ENCODE assay signal across 8 cellular contexts in the genomic region with DNA sequence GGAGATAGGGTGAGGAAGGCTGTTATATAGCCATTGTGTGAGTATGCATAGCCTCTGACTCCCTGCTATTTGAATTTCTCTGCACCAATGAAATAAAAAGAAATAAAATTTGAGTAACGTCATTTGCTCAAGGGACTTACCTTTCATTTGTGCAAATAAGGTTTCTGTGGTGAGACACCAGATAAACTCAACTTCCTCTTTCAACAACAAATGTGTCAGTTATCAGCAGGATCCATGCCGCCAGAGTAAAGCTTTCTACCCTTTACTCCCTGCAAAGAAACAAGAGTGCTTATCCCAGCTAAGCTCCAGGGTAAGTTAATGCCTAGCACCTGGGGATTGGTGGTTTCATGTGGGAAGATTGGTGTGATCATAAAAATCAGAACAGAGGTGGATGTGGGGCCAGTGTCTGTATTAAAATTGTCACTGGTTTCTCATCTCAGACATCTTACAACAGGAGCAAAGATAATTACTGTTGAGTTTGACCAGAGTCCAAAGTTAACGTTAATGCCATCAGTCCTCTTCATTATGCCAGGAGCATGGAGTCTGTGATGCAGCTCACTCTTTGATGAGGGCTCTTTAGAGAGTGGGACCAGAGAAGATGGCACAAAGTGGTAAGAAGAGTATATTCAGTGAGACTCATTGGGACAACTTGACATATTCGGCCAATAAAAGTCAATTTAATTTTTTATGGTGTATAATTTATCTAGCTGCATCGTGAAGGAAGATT. TPM values are rescaled to one million over a fixed set of nuclear protein-coding genes. Genes with fewer than 3 reads are reported as not detected.
A peak's percentile ranks its signal among the peaks of the same experiment; 100 is the strongest.
DNase-seq lines count a peak whose midpoint lies in the region; ATAC-seq and TF ChIP-seq lines count a peak whose summit lies in the region.
"Had no signal": no experiment of that assay in that cellular context is flagged by ENCODE, and none has a peak within 500 bp of the region (broad histone marks: within the 10 kb centered on the region; RNA-seq: fewer than 3 reads in every experiment).

A gene with protein sequence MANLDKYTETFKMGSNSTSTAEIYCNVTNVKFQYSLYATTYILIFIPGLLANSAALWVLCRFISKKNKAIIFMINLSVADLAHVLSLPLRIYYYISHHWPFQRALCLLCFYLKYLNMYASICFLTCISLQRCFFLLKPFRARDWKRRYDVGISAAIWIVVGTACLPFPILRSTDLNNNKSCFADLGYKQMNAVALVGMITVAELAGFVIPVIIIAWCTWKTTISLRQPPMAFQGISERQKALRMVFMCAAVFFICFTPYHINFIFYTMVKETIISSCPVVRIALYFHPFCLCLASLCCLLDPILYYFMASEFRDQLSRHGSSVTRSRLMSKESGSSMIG (plus strand): TSS at position 206 of the 727 bp plus-strand sequence. CDS start 15,130 bp downstream, outside the sequence.

- TF ChIP-seq POLR2A in GM19099 (IDR thresholded peaks at IDR 0.05; ENCODE audit: extremely low read depth, insufficient read length, low read depth): peak; percentile 73

- H3K36me3 ChIP-seq in mesendoderm (ENCODE audit: control insufficient read depth, insufficient read depth, low read length): no peaks in the 10 kb centered on the region

- no peak within 1 kb of the TSS for H2AK5ac ChIP-seq in mesendoderm (ENCODE audit: low read length)

- H3K27ac ChIP-seq in mesendoderm (ENCODE audit: low read depth, low read length): no peak within 1 kb of the TSS

- no peak within 1 kb of the TSS for H3K23ac ChIP-seq in mesendoderm (ENCODE audit: low read length)

- H3K4me2 ChIP-seq in mesendoderm (ENCODE audit: low read length): no peak within 1 kb of the TSS

- no peak within 1 kb of the TSS for H3K56ac ChIP-seq in mesendoderm (ENCODE audit: low read length)

- no peak within 1 kb of the TSS for H3K18ac ChIP-seq in mesendoderm (ENCODE audit: low read length)

- H3K4me3 ChIP-seq in mesendoderm (ENCODE audit: low read length): no peak within 1 kb of the TSS

- H3K27me3 Mint-ChIP-seq in T-cell: peaks cover 0 to 8% of the 10 kb centered on the region in 2 donors
- H3K27me3 Mint-ChIP-seq in naive thymus-derived CD8-positive, alpha-beta T cell: no peaks in the 10 kb centered on the region

- no peak within 1 kb of the TSS for H2BK120ac ChIP-seq in mesendoderm (ENCODE audit: low read depth, low read length)

- H3K4me3 Mint-ChIP-seq in T-cell: peak within 1 kb of the TSS; percentile 78 to 99 (median 95)
- H3K4me3 Mint-ChIP-seq in naive thymus-derived CD8-positive, alpha-beta T cell: peak within 1 kb of the TSS; percentile 93 to 99 (median 96)

- H2BK5ac ChIP-seq in mesendoderm (ENCODE audit: low read length): no peak within 1 kb of the TSS

- peak within 1 kb of the TSS; percentile 92 to 99 for H3K27ac Mint-ChIP-seq in T-cell
- H3K27ac Mint-ChIP-seq in naive thymus-derived CD8-positive, alpha-beta T cell: peak within 1 kb of the TSS; percentile 93 to 99 (median 99)

- WGBS in mesendoderm (ENCODE audit: extremely low coverage, insufficient coverage, low lambda C conversion rate): no CpG with 5 or more reads among the region's 5 CpGs

- H2BK15ac ChIP-seq in mesendoderm (replicated peaks; ENCODE audit: low read depth): no peak within 1 kb of the TSS

- H4K8ac ChIP-seq in mesendoderm (ENCODE audit: low read depth, low read length): no peak within 1 kb of the TSS

- H3K4ac ChIP-seq in mesendoderm (ENCODE audit: low read depth, low read length): no peak within 1 kb of the TSS

- H3K9me3 Mint-ChIP-seq in T-cell: no peaks in the 10 kb centered on the region
- H3K9me3 Mint-ChIP-seq in naive thymus-derived CD8-positive, alpha-beta T cell: no peaks in the 10 kb centered on the region

- H3K79me1 ChIP-seq in mesendoderm (ENCODE audit: low read length): no peaks in the 10 kb centered on the region

- DNase-seq in T-cell: peak in 31 of 34 experiments; percentile 6 to 59 (median 34)
- DNase-seq in naive thymus-derived CD8-positive, alpha-beta T cell: peak in 9 of 10 donors; percentile 18 to 79 (median 55)
- no peak for DNase-seq in C1 segment of cervical spinal cord (lab: John Stamatoyannopoulos, UW)
- no peak for DNase-seq in mesendoderm
- DNase-seq in AG08395 (ENCODE audit: low spot score): no peak

- peak; percentile 82 for ATAC-seq in HG02943 (IDR thresholded peaks at IDR 0.05; ENCODE audit: low read depth, unreplicated experiment)
- peak; percentile 85 to 91 (median 90) for ATAC-seq in T-cell (replicated peaks in 1 of 4)
- peak; percentile 90 to 91 for ATAC-seq in naive thymus-derived CD8-positive, alpha-beta T cell

- H3K9ac ChIP-seq in mesendoderm (ENCODE audit: low read length): no peak within 1 kb of the TSS

- H4K5ac ChIP-seq in mesendoderm (ENCODE audit: low read length): no peak within 1 kb of the TSS

- POLR2A ChIA-PET in T-cell (lab: Charles Lee): interaction anchor here (0.5 to 1.6 kb wide), 7 partner anchors 13 to 842 kb away, joined by 3 to 6 read pairs (median 3); no protein-coding TSS in a partner anchor
- POLR2A ChIA-PET in naive thymus-derived CD8-positive, alpha-beta T cell (lab: Charles Lee): interaction anchor here (0.9 to 2.4 kb wide), 6 partner anchors 10 to 223 kb away, joined by 3 to 13 read pairs (median 3); no protein-coding TSS in a partner anchor

- H3K79me2 ChIP-seq in mesendoderm (ENCODE audit: control insufficient read depth, insufficient read depth, low read length): no peaks in the 10 kb centered on the region

- CTCF ChIA-PET in T-cell (lab: Charles Lee): no interaction called here

- peaks cover 50 to 52% (median 50%) of the 10 kb centered on the region in 3 donors for H3K4me1 Mint-ChIP-seq in T-cell
- H3K4me1 Mint-ChIP-seq in naive thymus-derived CD8-positive, alpha-beta T cell: peaks cover 21 to 62% (median 54%) of the 10 kb centered on the region in 4 donors

- H3K4me1 ChIP-seq in mesendoderm (ENCODE audit: control insufficient read depth, low read depth, low read length): no peaks in the 10 kb centered on the region

- H3K36me3 Mint-ChIP-seq in T-cell: peaks cover 32% of the 10 kb centered on the region
- H3K36me3 Mint-ChIP-seq in naive thymus-derived CD8-positive, alpha-beta T cell: peaks cover 0 to 18% (median 2%) of the 10 kb centered on the region in 3 donors

- no peaks in the 10 kb centered on the region for H3K27me3 ChIP-seq in mesendoderm (ENCODE audit: insufficient read depth, low read length, poor library complexity)

RNA-seq across cellular contexts. Expression of the gene that starts here (rescaled TPM):
- total RNA-seq in T-cell: 10 to 100 TPM; 49.9 to 71.9 (median 67.4) TPM
- 10 to 100 TPM; 75.2 to 76.5 TPM for total RNA-seq in naive thymus-derived CD8-positive, alpha-beta T cell
- polyA plus RNA-seq in naive thymus-derived CD8-positive, alpha-beta T cell: 10 to 100 TPM; 34.4 to 46.5 (median 37.5) TPM
- polyA plus RNA-seq in mesendoderm (2013, experiment 1 of 2): not detected
- not detected for polyA plus RNA-seq in mesendoderm (2013, experiment 2 of 2)
- total RNA-seq: SK-MEL-5 had no signal

Comparison
In these comparisons a context has a peak if more than half of its experiments do, and no peak if none do; other contexts are left out.
1. DNase-seq: peak in T-cell (31 of 34) and naive thymus-derived CD8-positive, alpha-beta T cell (9 of 10); none in C1 segment of cervical spinal cord (0 of 14), mesendoderm (single experiment) and AG08395 (single experiment).
2. Peak in every context shown above with its lines, with median percentiles within 50 percentile points of each other: ATAC-seq.